In genomic region chr6:131053546-131054240, GRCh38 we compare ENCODE assay signal across 19 cellular contexts. TPM values are rescaled to one million over a fixed set of nuclear protein-coding genes. Genes with fewer than 3 reads are reported as not detected.
DNase-seq lines count a peak whose midpoint lies in the region; ATAC-seq, FAIRE-seq and TF ChIP-seq lines count a peak whose summit lies in the region.
"Had no signal": no experiment of that assay in that cellular context is flagged by ENCODE, and none has a peak within 500 bp of the region (broad histone marks: within the 10 kb centered on the region; RNA-seq: fewer than 3 reads in every experiment).

No MANE protein-coding gene starts in this region.

- DNase-seq in A172 (ENCODE audit: low spot score) (peak; percentile 35), HTR-8/SVneo (ENCODE audit: insufficient read length, low spot score) (no peak), RWPE2 (ENCODE audit: low spot score) (peak; percentile 68), epithelial cell of esophagus (ENCODE audit: low read depth) (peak; percentile 94), NCI-H510A treated with DMSO at 0.1 percent for 48 hours (lab: John Stamatoyannopoulos, UW) (no peak), superior temporal gyrus (ENCODE audit: extremely low spot score) (no peak), cerebellum (ENCODE audit: low spot score) (no peak), NCI-H82 treated with DMSO at 0.1 percent for 48 hours (lab: John Stamatoyannopoulos, UW; ENCODE audit: unreplicated experiment) (no peak)
- DNase-seq: 8988T, GM23248, NCI-H1105 treated with DMSO at 0.1 percent for 48 hours, NCI-H187, NCI-H82, RPMI8226 had no signal

- TF ChIP-seq CTCF in RWPE2 (IDR thresholded peaks at IDR 0.05; ENCODE audit: poor library complexity, severe bottlenecking) (no peak), epithelial cell of esophagus (IDR thresholded peaks at IDR 0.05; ENCODE audit: insufficient read depth, low read depth, low read length, missing control alignments) (no peak)

- FAIRE-seq in HTR-8/SVneo (lab: Jason Lieb, UNC), result peak; percentile 81
- FAIRE-seq: GM12891, GM19239, K562 had no signal

- no peaks in the 10 kb centered on the region for H3K36me3 ChIP-seq in RWPE2 (ENCODE audit: low read depth)

- H3K9me3 ChIP-seq in RWPE2 (ENCODE audit: severe bottlenecking), result peaks cover 4% of the 10 kb centered on the region

- H3K4me1 ChIP-seq in RWPE2 (ENCODE audit: insufficient read depth, poor library complexity, severe bottlenecking), result peaks cover 15% of the 10 kb centered on the region

- peak; percentile 62 for ATAC-seq in RWPE2 (ENCODE audit: low read depth)
- ATAC-seq: K562 had no signal

- no peaks in the 10 kb centered on the region for H3K27me3 ChIP-seq in RWPE2 (ENCODE audit: insufficient read depth, poor library complexity, severe bottlenecking)

- H3K4me3 ChIP-seq in RWPE2 (ENCODE audit: severe bottlenecking) (no peak overlapping the region), epithelial cell of esophagus (ENCODE audit: low read length) (no peak overlapping the region)
- H3K4me3 ChIP-seq: GM23248, K562, SK-N-MC had no signal

- peak overlapping the region; percentile 74 for H3K27ac ChIP-seq in RWPE2 (ENCODE audit: poor library complexity, severe bottlenecking)
- H3K27ac ChIP-seq: C4-2B, GM23248, SK-N-MC had no signal

RNA-seq across cellular contexts. Expression of gene EPB41L2, which starts 9.4 kb away (rescaled TPM):
- 17.5 and 18.3 TPM in 2 replicates for total RNA-seq in A172 (2014; rRNA removed; shearing (Covaris generic))
- 45.4 TPM for total RNA-seq in cerebellum

Comparison
In these comparisons a context has a peak if more than half of its experiments do, and no peak if none do; other contexts are left out.
1. DNase-seq: peak in A172 (single experiment), RWPE2 (single experiment) and epithelial cell of esophagus (single experiment); none in HTR-8/SVneo (single experiment), NCI-H510A treated with DMSO at 0.1 percent for 48 hours (single experiment), superior temporal gyrus (single experiment), cerebellum (single experiment) and NCI-H82 treated with DMSO at 0.1 percent for 48 hours (single experiment).